Comparison of ENCODE assay signal across 15 cellular contexts in the genomic region with DNA sequence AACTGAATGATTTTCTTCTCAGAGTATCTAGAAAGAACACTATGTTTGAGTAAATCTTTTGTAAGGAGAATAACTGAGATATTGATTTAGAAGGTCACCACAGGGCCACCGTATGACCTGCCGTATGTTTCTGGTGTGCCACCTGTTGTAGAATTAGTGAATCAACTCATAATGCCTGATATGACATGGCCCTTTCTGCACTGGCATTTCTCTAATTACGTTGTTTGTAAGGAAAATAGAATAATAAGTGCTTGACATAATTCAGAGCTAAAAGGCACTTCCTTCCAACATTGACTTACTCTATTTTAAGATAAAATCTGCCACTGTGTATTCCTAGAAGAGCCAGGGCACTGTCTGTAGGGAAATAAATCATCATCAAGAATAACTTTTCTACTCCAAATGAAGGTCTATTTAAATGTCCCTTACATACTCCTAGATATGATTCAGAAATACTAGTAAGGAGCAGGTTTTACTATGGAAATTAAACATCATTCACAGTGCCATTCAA.
DNase-seq lines count a peak whose midpoint lies in the region; ATAC-seq and TF ChIP-seq lines count a peak whose summit lies in the region.
"Had no signal": no experiment of that assay in that cellular context is flagged by ENCODE, and none has a peak within 500 bp of the region (broad histone marks: within the 10 kb centered on the region; RNA-seq: fewer than 3 reads in every experiment).

No MANE protein-coding gene starts in this region.

- no peaks in the 10 kb centered on the region for H3K9me3 ChIP-seq in heart left ventricle
- H3K9me3 ChIP-seq in SK-N-SH: no peaks in the 10 kb centered on the region
- H3K9me3 ChIP-seq in esophagus muscularis mucosa: no peaks in the 10 kb centered on the region
- H3K9me3 ChIP-seq in gastrocnemius medialis: no peaks in the 10 kb centered on the region
- H3K9me3 ChIP-seq in neural progenitor cell (ENCODE audit: low read depth): no peaks in the 10 kb centered on the region

- no peak for TF ChIP-seq RAD21 in SK-N-SH (IDR thresholded peaks at IDR 0.05; ENCODE audit: low read length)

- peaks cover 2% of the 10 kb centered on the region for H3K36me3 Mint-ChIP-seq in neural progenitor cell

- DNase-seq in heart left ventricle (no peak), Right ventricle myocardium superior (no peak), SK-N-SH (no peak), esophagus muscularis mucosa (ENCODE audit: extremely low spot score) (no peak), gastrocnemius medialis (no peak), RPMI8226 (no peak), neural progenitor cell (ENCODE audit: low spot score) (no peak)
- no peak for DNase-seq in activated CD4-positive, alpha-beta T cell treated with anti-CD3 and anti-CD28 coated beads for 4 hours
- DNase-seq: COR-L47, GOT3, NCI-H1694 treated with DMSO at 0.1 percent for 48 hours, NCI-H510A, NCI-H774 had no signal

- H4K20me1 ChIP-seq in SK-N-SH (ENCODE audit: insufficient read depth): no peaks in the 10 kb centered on the region
- no peaks in the 10 kb centered on the region for H4K20me1 ChIP-seq in neural progenitor cell (ENCODE audit: low read depth)

- POLR2A ChIA-PET in SK-N-SH (lab: Yijun Ruan, JAX): no interaction called here

- no peak for ATAC-seq in heart left ventricle
- ATAC-seq in Right ventricle myocardium superior (ENCODE audit: poor library complexity): no peak
- no peak for ATAC-seq in gastrocnemius medialis
- ATAC-seq: HCT116 had no signal

- TF ChIP-seq CTCF in heart left ventricle (IDR thresholded peaks at IDR 0.05): no peak
- TF ChIP-seq CTCF in SK-N-SH (IDR thresholded peaks at IDR 0.05): no peak
- TF ChIP-seq CTCF in esophagus muscularis mucosa (IDR thresholded peaks at IDR 0.05): no peak
- TF ChIP-seq CTCF in gastrocnemius medialis (IDR thresholded peaks at IDR 0.05 in 4 of 5, conservative IDR thresholded peaks at IDR 0.05 in 1 of 5): no peak
- no peak for TF ChIP-seq CTCF in neural progenitor cell (IDR thresholded peaks at IDR 0.05)

- H3K27me3 Mint-ChIP-seq in neural progenitor cell (ENCODE audit: insufficient read depth, low read depth): no peaks in the 10 kb centered on the region
- H3K27me3 Mint-ChIP-seq: B cell had no signal

- H3F3A ChIP-seq in SK-N-SH (replicated peaks; ENCODE audit: insufficient read depth) (peaks cover 6% of the 10 kb centered on the region), neural progenitor cell (ENCODE audit: low read depth) (no peaks in the 10 kb centered on the region)

- H2AFZ ChIP-seq in SK-N-SH (ENCODE audit: low read depth) (no peak overlapping the region), neural progenitor cell (replicated peaks) (no peak overlapping the region)

- H3K9me2 ChIP-seq in SK-N-SH: no peaks in the 10 kb centered on the region

- WGBS in heart left ventricle, 4 donors: 58 to 65% (median 64%) methylated on average over 3 of the region's 3 CpGs
- WGBS in SK-N-SH (ENCODE audit: low lambda C conversion rate): 68% methylated on average over 3 of the region's 3 CpGs
- 65% methylated on average over 3 of the region's 3 CpGs for WGBS in esophagus muscularis mucosa

- intact Hi-C loops in heart left ventricle (cut with DNase I): no loop called here
- intact Hi-C loops in Right ventricle myocardium superior (cut with DNase I): no loop called here
- intact Hi-C loops in esophagus muscularis mucosa (cut with DNase I): no loop called here
- intact Hi-C loops in gastrocnemius medialis (cut with DNase I; ENCODE audit: low total_unique reads): no loop called here

- TF ChIP-seq EP300 in SK-N-SH (IDR thresholded peaks at IDR 0.05; ENCODE audit: borderline replicate concordance in 1 of 2, low read depth in 1 of 2, low read length in 1 of 2): no peak
- no peak for TF ChIP-seq EP300 in esophagus muscularis mucosa (IDR thresholded peaks at IDR 0.05)

- no peak overlapping the region for H3K27ac Mint-ChIP-seq in neural progenitor cell
- H3K27ac Mint-ChIP-seq: B cell had no signal

- H3K4me1 Mint-ChIP-seq in neural progenitor cell: peaks cover 18% of the 10 kb centered on the region
- H3K4me1 Mint-ChIP-seq: B cell had no signal

- in situ Hi-C loops in gastrocnemius medialis (cut with MboI; ENCODE audit: low sequenced_read_pairs in 4 of 4): no loop called here

- H3K36me3 ChIP-seq in heart left ventricle (peaks cover 0 to 25% (median 0%) of the 10 kb centered on the region in 9 donors), SK-N-SH (replicated peaks in 1 of 2; ENCODE audit: control insufficient read depth in 1 of 2, insufficient read depth in 2 of 2, low read length in 1 of 2) (peaks cover 16 to 42% of the 10 kb centered on the region in 2 experiments), esophagus muscularis mucosa (peaks cover 0 to 8% (median 2%) of the 10 kb centered on the region in 4 donors), gastrocnemius medialis (no peaks in the 10 kb centered on the region), neural progenitor cell (no peaks in the 10 kb centered on the region)

- H3K4me1 ChIP-seq in heart left ventricle (peaks cover 0 to 16% (median 2%) of the 10 kb centered on the region in 12 donors), SK-N-SH (ENCODE audit: control insufficient read depth in 1 of 2, insufficient read depth in 2 of 2, low read depth in 1 of 2, low read length in 1 of 2) (peaks cover 0 to 16% of the 10 kb centered on the region in 2 experiments; a peak in 2 of 4 replicates), esophagus muscularis mucosa (peaks cover 8 to 31% (median 24%) of the 10 kb centered on the region in 4 donors), gastrocnemius medialis (peaks cover 12 to 17% of the 10 kb centered on the region in 2 donors), neural progenitor cell (peaks cover 5% of the 10 kb centered on the region)

- H3K4me2 ChIP-seq in SK-N-SH (no peak overlapping the region), neural progenitor cell (no peak overlapping the region)

- H3K27ac ChIP-seq in heart left ventricle (peak overlapping the region in 9 of 12 donors; percentile 14 to 53 (median 43)), SK-N-SH (ENCODE audit: low read depth in 2 of 2, low read length in 1 of 2) (peak overlapping the region; percentile 18 to 64; a peak in 3 of 4 replicates), esophagus muscularis mucosa (replicated peaks in 1 of 4) (peak overlapping the region in 3 of 4 donors; percentile 22 to 41 (median 33)), gastrocnemius medialis (peak overlapping the region in 3 of 4 donors; percentile 35 to 42 (median 35)), neural progenitor cell (no peak overlapping the region)

- H3K4me3 ChIP-seq in heart left ventricle (no peak overlapping the region), SK-N-SH (ENCODE audit: low read depth in 2 of 2, low read length in 1 of 2) (no peak overlapping the region), esophagus muscularis mucosa (no peak overlapping the region), gastrocnemius medialis (no peak overlapping the region), neural progenitor cell (no peak overlapping the region)

- no peak overlapping the region for H3K9ac ChIP-seq in SK-N-SH
- no peak overlapping the region for H3K9ac ChIP-seq in neural progenitor cell

- H3K27me3 ChIP-seq in heart left ventricle (no peaks in the 10 kb centered on the region), SK-N-SH (ENCODE audit: insufficient read depth) (no peaks in the 10 kb centered on the region), esophagus muscularis mucosa (no peaks in the 10 kb centered on the region), gastrocnemius medialis (no peaks in the 10 kb centered on the region), neural progenitor cell (no peaks in the 10 kb centered on the region)

- no peak for TF ChIP-seq POLR2A in heart left ventricle (IDR thresholded peaks at IDR 0.05)
- no peak for TF ChIP-seq POLR2A in esophagus muscularis mucosa (IDR thresholded peaks at IDR 0.05; ENCODE audit: low read depth)
- no peak for TF ChIP-seq POLR2A in gastrocnemius medialis (IDR thresholded peaks at IDR 0.05)

- H3K79me2 ChIP-seq in SK-N-SH (ENCODE audit: insufficient read depth) (no peaks in the 10 kb centered on the region), neural progenitor cell (ENCODE audit: low read depth) (no peaks in the 10 kb centered on the region)

- CTCF ChIA-PET in SK-N-SH (lab: Yijun Ruan, JAX): interaction anchor here (1.3 to 1.8 kb wide), 2 partner anchors 19 to 522 kb away, joined by 3 read pairs; no protein-coding TSS in a partner anchor

- H3K4me3 Mint-ChIP-seq in neural progenitor cell: no peak overlapping the region
- H3K4me3 Mint-ChIP-seq: B cell had no signal

- H3K9me3 Mint-ChIP-seq in neural progenitor cell: no peaks in the 10 kb centered on the region

TF ChIP-seq in SK-N-SH, 30 proteins besides CTCF, POLR2A, EP300 and RAD21:
- TF ChIP-seq ZBTB33 (IDR thresholded peaks at IDR 0.05; ENCODE audit: borderline replicate concordance, low read depth) (no peak), TCF12 (IDR thresholded peaks at IDR 0.05) (0 out of 2 replicates have a peak, but pooled peaks have one; percentile 5), PBX3 (IDR thresholded peaks at IDR 0.05) (peak; percentile 35; the same call in 1 of the 2 replicates)
